Comparison of ENCODE assay signal across 26 cellular contexts in genomic region chrX:155751131-155751530, GRCh38.
"Had no signal": no experiment of that assay in that cellular context is flagged by ENCODE, and none has a peak within 500 bp of the region (broad histone marks: within the 10 kb centered on the region; RNA-seq: fewer than 3 reads in every experiment).

No MANE protein-coding gene starts in this region.

- ATAC-seq: stimulated activated effector memory CD8-positive, alpha-beta T cell treated with anti-CD3 and anti-CD28 coated beads, Interleukin-12 subunit alpha, Interleukin-12 subunit beta, amount 100 ng/mL, for 72 hours; stimulated activated memory B cell treated with anti-CD40 and anti-IgM and Interleukin-4, amounts not matched to agents 10 μg/mL and 1 μg/mL and 100 μg/mL, for 72 hours; stimulated activated naive B cell treated with anti-CD40 and anti-IgM and Interleukin-4, amounts not matched to agents 10 μg/mL and 1 μg/mL and 100 μg/mL, for 72 hours; stimulated activated naive CD8-positive, alpha-beta T cell treated with anti-CD3 and anti-CD28 coated beads, Interleukin-15, amount 100 ng/mL, for 72 hours; stimulated activated naive CD8-positive, alpha-beta T cell treated with anti-CD3 and anti-CD28 coated beads, Interleukin-15, Interleukin-2, amounts not matched to agents 100 U/mL and 50 U/mL, for 24 hours; upper lobe of right lung had no signal

- H3K27me3 ChIP-seq: stomach, suprapubic skin, testis, thyroid gland, tibial artery, tibial nerve, transverse colon, upper lobe of left lung, upper lobe of right lung, uterus, vagina had no signal

- H3K4me3 ChIP-seq: stomach, suprapubic skin, testis, thoracic aorta, thyroid gland, tibial artery, tibial nerve, transverse colon, upper lobe of left lung, upper lobe of right lung, uterus, vagina had no signal

- H3K4me1 ChIP-seq: suprapubic skin, testis, thyroid gland, tibial nerve, upper lobe of right lung, uterus, vagina had no signal

- DNase-seq: stimulated activated CD4-positive, alpha-beta T cell treated with anti-CD3 and anti-CD28 coated beads, Interleukin-2, amount 100 ng/mL, for 48 hours; stimulated activated CD4-positive, alpha-beta T cell treated with anti-CD3 and anti-CD28 coated beads, Interleukin-4, amount 100 ng/mL, for 1 hour; stimulated activated CD4-positive, alpha-beta T cell treated with anti-CD3 and anti-CD28 coated beads, Interleukin-4, amount 100 ng/mL, for 24 hours; stimulated activated CD4-positive, alpha-beta T cell treated with anti-CD3 and anti-CD28 coated beads, Interleukin-4, amount 100 ng/mL, for 4 hours; stimulated activated CD8-positive, alpha-beta memory T cell treated with anti-CD3 and anti-CD28 coated beads, Interleukin-4, amount 100 ng/mL, for 48 hours; stimulated activated naive B cell treated with anti-CD40 and anti-IgM and Interleukin-4, amounts not matched to agents 10 μg/mL and 1 μg/mL and 100 μg/mL, for 72 hours; stimulated activated naive CD4-positive, alpha-beta T cell; stimulated activated naive CD4-positive, alpha-beta T cell treated with Interleukin-2 at 50 U/mL for 16 hours; stimulated activated naive CD8-positive, alpha-beta T cell treated with anti-CD3 and anti-CD28 coated beads, Interleukin-15, amount 100 ng/mL, for 72 hours; stimulated activated naive CD8-positive, alpha-beta T cell treated with anti-CD3 and anti-CD28 coated beads, Interleukin-15, Interleukin-2, amounts not matched to agents 100 U/mL and 50 U/mL, for 24 hours; stomach; substantia nigra; testis; thyroid gland; tibial artery; transverse colon; trophoblast cell; upper lobe of left lung; upper lobe of right lung; uterus had no signal

- H3K36me3 ChIP-seq: stomach, suprapubic skin, thoracic aorta, thyroid gland, tibial artery, tibial nerve, transverse colon, upper lobe of left lung, upper lobe of right lung, uterus, vagina had no signal

- H3K9me3 ChIP-seq: stomach, suprapubic skin, testis, thoracic aorta, thyroid gland, tibial artery, tibial nerve, upper lobe of left lung, upper lobe of right lung, uterus, vagina had no signal

- H3K27ac ChIP-seq: stomach, suprapubic skin, testis, thoracic aorta, thyroid gland, tibial artery, tibial nerve, transverse colon, upper lobe of left lung, upper lobe of right lung, uterus, vagina had no signal
